In the genomic region with DNA sequence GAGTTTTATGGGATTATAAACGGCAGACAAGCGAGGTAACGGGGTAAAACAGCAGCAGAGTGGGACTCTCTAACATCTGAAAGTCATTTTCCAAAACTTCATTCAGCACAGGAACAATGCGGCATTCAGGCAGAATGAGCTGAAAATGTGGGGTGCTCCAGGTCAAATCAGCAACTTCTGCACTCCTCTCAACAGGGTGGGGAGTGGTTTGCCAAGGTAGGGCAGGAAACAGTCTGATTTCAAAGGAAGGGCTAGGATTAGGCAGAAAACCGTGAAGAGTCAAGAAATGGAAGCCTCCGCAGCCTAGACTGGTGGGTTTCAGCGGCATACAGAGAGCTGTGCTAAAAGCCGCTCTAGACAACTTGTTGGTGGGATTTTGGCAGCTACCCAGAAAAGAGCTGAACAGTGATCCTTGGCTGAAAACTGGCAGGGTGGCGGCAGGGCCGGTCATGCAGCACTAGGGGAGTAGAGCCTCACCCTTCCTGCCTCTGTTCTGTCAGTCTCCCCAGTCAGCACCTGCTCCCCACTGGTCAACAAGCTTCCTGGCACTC, we compare ENCODE assay signal across 8 cellular contexts.
DNase-seq lines count a peak whose midpoint lies in the region; ATAC-seq and TF ChIP-seq lines count a peak whose summit lies in the region.

No MANE protein-coding gene starts in this region.

- H3K36me3 ChIP-seq in ascending aorta (no peaks in the 10 kb centered on the region), smooth muscle cell (ENCODE audit: low read depth) (no peaks in the 10 kb centered on the region)

- 68% methylated on average over 10 of the region's 10 CpGs for WGBS in smooth muscle cell (ENCODE audit: low lambda C conversion rate)

- TF ChIP-seq CTCF in HFF-Myc (IDR thresholded peaks at IDR 0.05; ENCODE audit: low read depth, low read length, missing control alignments): no peak
- no peak for TF ChIP-seq CTCF in ascending aorta (IDR thresholded peaks at IDR 0.05)
- TF ChIP-seq CTCF in smooth muscle cell (IDR thresholded peaks at IDR 0.05; ENCODE audit: borderline replicate concordance, insufficient read depth, poor library complexity, severe bottlenecking): no peak

- no peak for ATAC-seq in GM21737 (IDR thresholded peaks at IDR 0.05; ENCODE audit: unreplicated experiment)
- ATAC-seq in HG02588 (IDR thresholded peaks at IDR 0.05; ENCODE audit: unreplicated experiment): no peak

- no peaks in the 10 kb centered on the region for H3K9me3 ChIP-seq in ascending aorta
- no peaks in the 10 kb centered on the region for H3K9me3 ChIP-seq in smooth muscle cell (replicated peaks; ENCODE audit: low read depth)

- H3K4me1 ChIP-seq in ascending aorta (peaks cover 4 to 8% of the 10 kb centered on the region in 2 donors), smooth muscle cell (ENCODE audit: low read depth) (peaks cover 15% of the 10 kb centered on the region)

- H3K27ac ChIP-seq in ascending aorta: peak overlapping the region in 1 of 2 donors; percentile 2
- no peak overlapping the region for H3K27ac ChIP-seq in smooth muscle cell (ENCODE audit: low read depth)

- intact Hi-C loops in ascending aorta (cut with DNase I): loop anchor here (2.0 to 5.0 kb wide), 4 partner anchors 76 to 531 kb away; no protein-coding TSS in a partner anchor

- no peaks in the 10 kb centered on the region for H3K27me3 ChIP-seq in ascending aorta
- H3K27me3 ChIP-seq in smooth muscle cell (ENCODE audit: low read depth): no peaks in the 10 kb centered on the region

- H2AFZ ChIP-seq in smooth muscle cell (ENCODE audit: low read depth): peak overlapping the region; percentile 48

- DNase-seq in HFF-Myc (ENCODE audit: extremely low read depth, low read depth): no peak
- DNase-seq in SHP77 (lab: John Stamatoyannopoulos, UW): peak; percentile 58 to 69
- no peak for DNase-seq in ascending aorta (ENCODE audit: low spot score in 2 of 2)
- DNase-seq in inferior parietal cortex (ENCODE audit: extremely low spot score): peak; percentile 38
- no peak for DNase-seq in smooth muscle cell (lab: John Stamatoyannopoulos, UW; ENCODE audit: unreplicated experiment)
- DNase-seq in KG1 (lab: John Stamatoyannopoulos, UW): no peak

- H3K4me2 ChIP-seq in smooth muscle cell: peak overlapping the region; percentile 23

- H3F3A ChIP-seq in smooth muscle cell (ENCODE audit: low read depth): no peaks in the 10 kb centered on the region

- no peaks in the 10 kb centered on the region for H4K20me1 ChIP-seq in smooth muscle cell (ENCODE audit: low read depth)

- no peak overlapping the region for H3K9ac ChIP-seq in smooth muscle cell (ENCODE audit: low read depth)

- H3K4me3 ChIP-seq in HFF-Myc (replicated peaks; ENCODE audit: low read depth, low read length) (peak overlapping the region; percentile 8; the same call in 1 of the 2 replicates), ascending aorta (peak overlapping the region; percentile 18 to 53), smooth muscle cell (peak overlapping the region; percentile 34)

- no peaks in the 10 kb centered on the region for H3K79me2 ChIP-seq in smooth muscle cell (ENCODE audit: low read depth)

Comparison
In these comparisons a context has a peak if more than half of its experiments do, and no peak if none do; other contexts are left out.
1. DNase-seq: peak in SHP77 (2 of 2) and inferior parietal cortex (single experiment); none in HFF-Myc (single experiment), ascending aorta (0 of 2), smooth muscle cell (single experiment) and KG1 (single experiment).
2. Peak in every context shown above with its lines, with median percentiles within 50 percentile points of each other: H3K4me3 ChIP-seq.